ENCODE assay signal across 2 cellular contexts in the genomic region with DNA sequence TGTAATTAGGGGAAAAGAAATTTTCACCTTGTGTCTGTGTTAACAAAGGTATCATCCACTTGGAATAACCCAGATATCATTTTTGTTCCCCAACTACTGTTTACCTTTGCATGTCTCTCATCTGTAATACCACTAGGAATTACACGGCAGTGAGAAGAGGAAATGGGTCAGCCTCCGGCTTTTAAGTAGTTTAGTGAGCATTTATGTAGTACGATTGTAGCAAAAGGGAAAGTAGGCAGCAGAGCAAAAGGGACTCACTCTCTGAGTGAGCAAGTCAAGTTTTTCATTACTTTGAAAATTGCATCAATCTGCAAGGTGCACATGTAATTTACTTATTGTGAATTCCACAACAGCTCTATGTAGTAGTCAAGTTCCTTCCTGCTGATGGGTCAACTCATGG.
TF ChIP-seq lines count a peak whose summit lies in the region.

No MANE protein-coding gene starts in this region.

TF ChIP-seq in GM12891, 5 proteins besides CTCF, POLR2A, EP300 and RAD21:
- TF ChIP-seq PAX5 (IDR thresholded peaks at IDR 0.05; ENCODE audit: insufficient read depth, low read length, severe bottlenecking) = no peak
- TF ChIP-seq SPI1 (IDR thresholded peaks at IDR 0.05; ENCODE audit: low read depth, low read length) = 0 out of 2 replicates have a peak, but pooled peaks have one; percentile 13
- TF ChIP-seq TAF1 (IDR thresholded peaks at IDR 0.05; ENCODE audit: low read depth, low read length) = no peak

TF ChIP-seq in SK-N-SH, 30 proteins besides CTCF, POLR2A, EP300 and RAD21:
- TF ChIP-seq, protein P1, sequence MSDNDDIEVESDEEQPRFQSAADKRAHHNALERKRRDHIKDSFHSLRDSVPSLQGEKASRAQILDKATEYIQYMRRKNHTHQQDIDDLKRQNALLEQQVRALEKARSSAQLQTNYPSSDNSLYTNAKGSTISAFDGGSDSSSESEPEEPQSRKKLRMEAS (IDR thresholded peaks at IDR 0.05; ENCODE audit: low read depth) = no peak
- TF ChIP-seq ZBTB33 (IDR thresholded peaks at IDR 0.05; ENCODE audit: borderline replicate concordance, low read depth) (no peak), POLR2AphosphoS5 (IDR thresholded peaks at IDR 0.05; ENCODE audit: low read depth, low read length) (no peak), FOSL2 (IDR thresholded peaks at IDR 0.05; ENCODE audit: borderline replicate concordance, low read depth) (no peak), GATA2 (CRISPR knock-in tag; IDR thresholded peaks at IDR 0.05) (no peak), ELF1 (IDR thresholded peaks at IDR 0.05) (no peak), USF1 (IDR thresholded peaks at IDR 0.05; ENCODE audit: borderline replicate concordance, low read depth) (no peak), MEF2A (IDR thresholded peaks at IDR 0.05; ENCODE audit: borderline replicate concordance, low read depth) (no peak), SMC3 (IDR thresholded peaks at IDR 0.05; ENCODE audit: low read depth, low read length) (no peak), FOXJ3 (CRISPR knock-in tag; IDR thresholded peaks at IDR 0.05) (no peak)
